21 cellular contexts compared by ENCODE assay signal in the genomic region with DNA sequence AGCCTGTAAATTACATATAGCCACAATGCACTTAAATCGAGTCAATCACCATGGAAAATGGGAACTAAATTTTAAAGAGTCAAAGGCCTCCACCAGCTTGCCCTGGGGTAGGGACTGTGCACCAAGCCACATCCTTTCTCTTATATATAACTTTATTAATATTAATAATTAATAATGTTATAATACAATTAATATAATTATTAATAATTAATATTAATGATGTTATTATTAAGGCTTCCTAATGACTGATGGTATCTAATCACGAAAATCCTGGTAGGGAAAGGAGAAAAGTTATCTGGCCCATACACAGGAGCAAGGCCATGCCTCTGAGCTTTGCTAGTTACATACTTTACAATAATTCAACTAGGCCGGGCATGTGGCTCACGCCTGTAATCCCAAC.
A peak's percentile ranks its signal among the peaks of the same experiment; 100 is the strongest.
DNase-seq lines count a peak whose midpoint lies in the region; ATAC-seq, FAIRE-seq and TF ChIP-seq lines count a peak whose summit lies in the region.
"Had no signal": no experiment of that assay in that cellular context is flagged by ENCODE, and none has a peak within 500 bp of the region (broad histone marks: within the 10 kb centered on the region; RNA-seq: fewer than 3 reads in every experiment).

No MANE protein-coding gene starts in this region.

- no TSS peak for BruUV-seq in K562 (replicated peaks; lab: Mats Ljungman, UMichigan)

- TF ChIP-seq POLR2A in K562 (conservative IDR thresholded peaks at IDR 0.05) (no peak), thyroid gland (IDR thresholded peaks at IDR 0.05) (no peak)

- TF ChIP-seq CTCF in K562 (IDR thresholded peaks at IDR 0.05 in 2 of 3, conservative IDR thresholded peaks at IDR 0.05 in 1 of 3; ENCODE audit: insufficient read depth in 2 of 3, low read depth in 1 of 3, low read length in 3 of 3) (no peak), thyroid gland (IDR thresholded peaks at IDR 0.05) (no peak)

- no peaks in the 10 kb centered on the region for H4K20me1 ChIP-seq in K562 (replicated peaks; ENCODE audit: control insufficient read depth, insufficient read depth, low read length)
- H4K20me1 ChIP-seq: BLaER1 treated with 17β-estradiol and CSF1 and Interleukin-3, amounts not matched to agents 10 nM and 100 nM had no signal

- H3K4me1 ChIP-seq in K562 (replicated peaks in 1 of 2; ENCODE audit: control insufficient read depth in 2 of 2, insufficient read depth in 2 of 2, low read length in 2 of 2) (no peaks in the 10 kb centered on the region; a peak in 1 of 5 replicates), thyroid gland (peaks cover 49 to 56% of the 10 kb centered on the region in 2 donors)
- H3K4me1 ChIP-seq: A549, Caco-2 had no signal

- CTCF ChIA-PET in K562 (lab: Yijun Ruan, JAX; ENCODE audit: low intra/inter-chr PET ratio) = no interaction called here

- H3K9me3 ChIP-seq in K562 (replicated peaks; ENCODE audit: control insufficient read depth, insufficient read depth, low read depth, low read length) (no peaks in the 10 kb centered on the region), thyroid gland (no peaks in the 10 kb centered on the region)
- H3K9me3 ChIP-seq: A549, Caco-2 had no signal

- TF ChIP-seq EP300 in K562 (IDR thresholded peaks at IDR 0.05; ENCODE audit: low read length) = no peak

- no peaks in the 10 kb centered on the region; the same call in 2 of the 3 replicates for H3K79me2 ChIP-seq in K562 (ENCODE audit: control insufficient read depth, insufficient read depth, low read length)

- no peak overlapping the region for H3K4me3 ChIP-seq in K562
- no peak overlapping the region for H3K4me3 ChIP-seq in thyroid gland (replicated peaks in 1 of 3)
- H3K4me3 ChIP-seq: A549; BLaER1 treated with 17β-estradiol and CSF1 and Interleukin-3, amounts not matched to agents 10 nM and 100 nM; GM12878 had no signal

- TF ChIP-seq RAD21 in K562 (CRISPR knock-in tag; conservative IDR thresholded peaks at IDR 0.05 in 1 of 2, IDR thresholded peaks at IDR 0.05 in 1 of 2) = no peak

- DNase-seq in GDM1 (lab: John Stamatoyannopoulos, UW) (peak; percentile 31), K562 (ENCODE audit: extremely low read depth in 1 of 4, low spot score in 3 of 4) (no peak), thyroid gland (no peak), NCI-H82 treated with DMSO at 0.1 percent for 48 hours (lab: John Stamatoyannopoulos, UW; ENCODE audit: unreplicated experiment) (no peak)
- DNase-seq: AML-193; Caco-2; Calu3; CD4-positive, alpha-beta T cell; CD8-positive, alpha-beta T cell; DMS79 treated with DMSO at 0.1 percent for 48 hours had no signal

- FAIRE-seq in K562 (lab: Jason Lieb, UNC) = no peak
- FAIRE-seq: A549, D721Med, G401.6, GM12892, GM18507, GM19239 had no signal

- H3K36me3 ChIP-seq in K562 (ENCODE audit: control insufficient read depth, insufficient read depth, low read length) = peaks cover 70% of the 10 kb centered on the region
- peaks cover 29 to 35% of the 10 kb centered on the region in 2 donors for H3K36me3 ChIP-seq in thyroid gland

- H3K27me3 ChIP-seq in K562 (ENCODE audit: control insufficient read depth in 2 of 2, insufficient read depth in 2 of 2, low read length in 2 of 2) (no peaks in the 10 kb centered on the region), thyroid gland (no peaks in the 10 kb centered on the region)
- H3K27me3 ChIP-seq: BLaER1 treated with 17β-estradiol and CSF1 and Interleukin-3, amounts not matched to agents 10 nM and 100 nM had no signal

- H3K27ac ChIP-seq in K562 (ENCODE audit: extremely low read depth, low read depth, low read length) (no peak overlapping the region), thyroid gland (peak overlapping the region in 2 of 3 donors; percentile 94 to 98)
- H3K27ac ChIP-seq: 22Rv1; A549; BLaER1 treated with 17β-estradiol and CSF1 and Interleukin-3, amounts not matched to agents 10 nM and 100 nM; C4-2B had no signal

- H2AFZ ChIP-seq in K562 (ENCODE audit: low read depth, low read length) = no peak overlapping the region

- 89% methylated on average over 4 of the region's 4 CpGs for WGBS in K562 (ENCODE audit: insufficient coverage, low coverage, missing lambda C conversion rate)
- WGBS in thyroid gland, 2 donors = 92 to 94% methylated on average over 4 of the region's 4 CpGs

- in situ Hi-C loops in K562 (cut with MboI) = no loop called here

- intact Hi-C loops in K562 (cut with micrococcal nuclease) = no loop called here
- intact Hi-C loops in thyroid gland (cut with DNase I) = no loop called here

- POLR2A ChIA-PET in K562 (lab: Yijun Ruan, JAX) = interaction anchor here (2.3 kb wide), 1 partner anchor 10 kb away, joined by 8 read pairs; no protein-coding TSS in a partner anchor

- H3K9me1 ChIP-seq in K562 (ENCODE audit: control insufficient read depth, insufficient read depth, low read length) = no peaks in the 10 kb centered on the region

- H3K9ac ChIP-seq in K562 (ENCODE audit: insufficient read depth in 1 of 2, low read depth in 2 of 2, low read length in 2 of 2) = no peak overlapping the region
- H3K9ac ChIP-seq: BLaER1 treated with 17β-estradiol and CSF1 and Interleukin-3, amounts not matched to agents 10 nM and 100 nM had no signal

- ATAC-seq in K562 (no peak), GM18873 (IDR thresholded peaks at IDR 0.05; ENCODE audit: low FRiP score, unreplicated experiment) (no peak)
- ATAC-seq: A549; CD8-positive, alpha-beta T cell; GM12878 had no signal

- H3K4me2 ChIP-seq in K562 (ENCODE audit: insufficient read depth, low read length) = no peak overlapping the region
- H3K4me2 ChIP-seq: A549; BLaER1 treated with 17β-estradiol and CSF1 and Interleukin-3, amounts not matched to agents 10 nM and 100 nM had no signal

TF ChIP-seq in K562, 482 proteins besides CTCF, POLR2A, EP300 and RAD21:
- TF ChIP-seq NR2C2 (CRISPR knock-in tag; IDR thresholded peaks at IDR 0.05) = no peak
- no peak for TF ChIP-seq NR2C2 (tag; IDR thresholded peaks at IDR 0.05)
- peak; percentile 93 for TF ChIP-seq DACH1 (IDR thresholded peaks at IDR 0.05; ENCODE audit: partially characterized antibody)
- no peak for TF ChIP-seq CXXC5 (CRISPR knock-in tag; IDR thresholded peaks at IDR 0.05)
- TF ChIP-seq ZNF143 (CRISPR knock-in tag; IDR thresholded peaks at IDR 0.05) = no peak
- no peak for TF ChIP-seq RBM39 (optimal IDR thresholded peaks at IDR 0.05; ENCODE audit: low read depth, low read length)
- TF ChIP-seq MCM7 (IDR thresholded peaks at IDR 0.05) = peak in 1 of 2 experiments; percentile 94; a peak in 2 of 4 replicates
- no peak for TF ChIP-seq ZNF76 (CRISPR knock-in tag; IDR thresholded peaks at IDR 0.05; ENCODE audit: borderline replicate concordance)
- TF ChIP-seq, protein P1, sequence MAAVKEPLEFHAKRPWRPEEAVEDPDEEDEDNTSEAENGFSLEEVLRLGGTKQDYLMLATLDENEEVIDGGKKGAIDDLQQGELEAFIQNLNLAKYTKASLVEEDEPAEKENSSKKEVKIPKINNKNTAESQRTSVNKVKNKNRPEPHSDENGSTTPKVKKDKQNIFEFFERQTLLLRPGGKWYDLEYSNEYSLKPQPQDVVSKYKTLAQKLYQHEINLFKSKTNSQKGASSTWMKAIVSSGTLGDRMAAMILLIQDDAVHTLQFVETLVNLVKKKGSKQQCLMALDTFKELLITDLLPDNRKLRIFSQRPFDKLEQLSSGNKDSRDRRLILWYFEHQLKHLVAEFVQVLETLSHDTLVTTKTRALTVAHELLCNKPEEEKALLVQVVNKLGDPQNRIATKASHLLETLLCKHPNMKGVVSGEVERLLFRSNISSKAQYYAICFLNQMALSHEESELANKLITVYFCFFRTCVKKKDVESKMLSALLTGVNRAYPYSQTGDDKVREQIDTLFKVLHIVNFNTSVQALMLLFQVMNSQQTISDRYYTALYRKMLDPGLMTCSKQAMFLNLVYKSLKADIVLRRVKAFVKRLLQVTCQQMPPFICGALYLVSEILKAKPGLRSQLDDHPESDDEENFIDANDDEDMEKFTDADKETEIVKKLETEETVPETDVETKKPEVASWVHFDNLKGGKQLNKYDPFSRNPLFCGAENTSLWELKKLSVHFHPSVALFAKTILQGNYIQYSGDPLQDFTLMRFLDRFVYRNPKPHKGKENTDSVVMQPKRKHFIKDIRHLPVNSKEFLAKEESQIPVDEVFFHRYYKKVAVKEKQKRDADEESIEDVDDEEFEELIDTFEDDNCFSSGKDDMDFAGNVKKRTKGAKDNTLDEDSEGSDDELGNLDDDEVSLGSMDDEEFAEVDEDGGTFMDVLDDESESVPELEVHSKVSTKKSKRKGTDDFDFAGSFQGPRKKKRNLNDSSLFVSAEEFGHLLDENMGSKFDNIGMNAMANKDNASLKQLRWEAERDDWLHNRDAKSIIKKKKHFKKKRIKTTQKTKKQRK (IDR thresholded peaks at IDR 0.05; ENCODE audit: borderline replicate concordance, low read depth, low read length) = no peak
- TF ChIP-seq L3MBTL2 (IDR thresholded peaks at IDR 0.05) = no peak
